ENCODE assay signal across 1 cellular context in the genomic region with DNA sequence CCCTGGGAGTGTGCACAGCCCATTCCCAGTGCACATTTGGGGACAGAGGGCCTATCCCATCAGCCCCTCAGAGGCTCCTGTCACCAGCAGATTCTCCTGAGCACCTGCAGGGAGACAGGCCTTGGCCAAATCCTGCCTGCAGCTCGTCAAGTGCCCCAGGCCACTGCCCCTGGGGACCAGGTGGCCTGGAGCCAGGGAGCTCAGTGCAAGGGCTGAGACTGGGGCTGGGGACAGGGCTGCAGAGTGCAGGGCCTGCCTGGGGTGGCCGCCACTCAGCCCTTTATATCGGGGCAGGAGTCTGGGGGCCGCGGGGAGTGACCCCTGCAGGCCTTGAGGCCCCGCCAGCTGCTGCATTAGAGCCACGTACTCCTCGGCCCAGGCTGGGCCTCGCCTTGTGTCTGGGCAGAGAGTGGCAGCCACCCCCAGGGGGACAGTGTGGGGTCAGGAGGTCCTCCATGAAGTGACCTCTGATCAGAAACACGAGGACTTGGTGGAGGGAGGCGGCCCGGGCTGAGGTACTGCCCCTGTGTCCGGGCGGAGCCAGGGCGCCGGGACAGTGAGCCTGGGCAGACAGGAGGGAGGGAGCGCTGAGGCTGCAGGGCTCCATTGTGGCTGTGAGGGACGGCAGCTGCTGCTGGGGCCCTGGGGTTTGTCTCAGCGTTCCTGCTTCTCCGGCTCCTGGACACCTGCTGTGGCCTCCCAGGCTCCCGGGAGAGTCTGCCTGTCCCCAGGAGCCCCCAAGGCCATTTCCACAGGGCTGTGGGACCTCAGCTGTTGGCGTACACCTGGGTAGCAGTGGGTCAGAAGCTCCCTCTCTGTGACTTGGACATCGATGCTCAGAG.
TF ChIP-seq lines count a peak whose summit lies in the region.

No MANE protein-coding gene starts in this region.

TF ChIP-seq in HepG2, 621 proteins besides CTCF, POLR2A, EP300 and RAD21 (continues in another document):
- TF ChIP-seq, protein P1, sequence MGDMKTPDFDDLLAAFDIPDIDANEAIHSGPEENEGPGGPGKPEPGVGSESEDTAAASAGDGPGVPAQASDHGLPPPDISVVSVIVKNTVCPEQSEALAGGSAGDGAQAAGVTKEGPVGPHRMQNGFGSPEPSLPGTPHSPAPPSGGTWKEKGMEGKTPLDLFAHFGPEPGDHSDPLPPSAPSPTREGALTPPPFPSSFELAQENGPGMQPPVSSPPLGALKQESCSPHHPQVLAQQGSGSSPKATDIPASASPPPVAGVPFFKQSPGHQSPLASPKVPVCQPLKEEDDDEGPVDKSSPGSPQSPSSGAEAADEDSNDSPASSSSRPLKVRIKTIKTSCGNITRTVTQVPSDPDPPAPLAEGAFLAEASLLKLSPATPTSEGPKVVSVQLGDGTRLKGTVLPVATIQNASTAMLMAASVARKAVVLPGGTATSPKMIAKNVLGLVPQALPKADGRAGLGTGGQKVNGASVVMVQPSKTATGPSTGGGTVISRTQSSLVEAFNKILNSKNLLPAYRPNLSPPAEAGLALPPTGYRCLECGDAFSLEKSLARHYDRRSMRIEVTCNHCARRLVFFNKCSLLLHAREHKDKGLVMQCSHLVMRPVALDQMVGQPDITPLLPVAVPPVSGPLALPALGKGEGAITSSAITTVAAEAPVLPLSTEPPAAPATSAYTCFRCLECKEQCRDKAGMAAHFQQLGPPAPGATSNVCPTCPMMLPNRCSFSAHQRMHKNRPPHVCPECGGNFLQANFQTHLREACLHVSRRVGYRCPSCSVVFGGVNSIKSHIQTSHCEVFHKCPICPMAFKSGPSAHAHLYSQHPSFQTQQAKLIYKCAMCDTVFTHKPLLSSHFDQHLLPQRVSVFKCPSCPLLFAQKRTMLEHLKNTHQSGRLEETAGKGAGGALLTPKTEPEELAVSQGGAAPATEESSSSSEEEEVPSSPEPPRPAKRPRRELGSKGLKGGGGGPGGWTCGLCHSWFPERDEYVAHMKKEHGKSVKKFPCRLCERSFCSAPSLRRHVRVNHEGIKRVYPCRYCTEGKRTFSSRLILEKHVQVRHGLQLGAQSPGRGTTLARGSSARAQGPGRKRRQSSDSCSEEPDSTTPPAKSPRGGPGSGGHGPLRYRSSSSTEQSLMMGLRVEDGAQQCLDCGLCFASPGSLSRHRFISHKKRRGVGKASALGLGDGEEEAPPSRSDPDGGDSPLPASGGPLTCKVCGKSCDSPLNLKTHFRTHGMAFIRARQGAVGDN (CRISPR knock-in tag; IDR thresholded peaks at IDR 0.05) = peak; percentile 60
- TF ChIP-seq SAP130 (CRISPR knock-in tag; IDR thresholded peaks at IDR 0.05; ENCODE audit: low read depth) (no peak), ZNF737 (CRISPR knock-in tag; IDR thresholded peaks at IDR 0.05; ENCODE audit: borderline replicate concordance) (no peak), BORCS8-MEF2B (CRISPR knock-in tag; IDR thresholded peaks at IDR 0.05) (0 out of 2 replicates have a peak, but pooled peaks have one; percentile 29), NFE2L1 (CRISPR knock-in tag; IDR thresholded peaks at IDR 0.05; ENCODE audit: borderline replicate concordance) (no peak), ZNF644 (CRISPR knock-in tag; IDR thresholded peaks at IDR 0.05; ENCODE audit: low read depth) (no peak), RFX3 (CRISPR knock-in tag; IDR thresholded peaks at IDR 0.05) (no peak), POLR2AphosphoS2 (IDR thresholded peaks at IDR 0.05; ENCODE audit: low read depth, low read length) (no peak), FIP1L1 (IDR thresholded peaks at IDR 0.05; ENCODE audit: borderline replicate concordance, insufficient read depth, low read depth, low read length) (no peak), TGIF2 (CRISPR knock-in tag; IDR thresholded peaks at IDR 0.05) (no peak), KLF11 (CRISPR knock-in tag; IDR thresholded peaks at IDR 0.05) (no peak), PCBP1 (IDR thresholded peaks at IDR 0.05; ENCODE audit: borderline replicate concordance, low read depth, low read length) (no peak), ZNF383 (CRISPR knock-in tag; IDR thresholded peaks at IDR 0.05; ENCODE audit: borderline replicate concordance) (no peak), ZNF281 (CRISPR knock-in tag; IDR thresholded peaks at IDR 0.05; ENCODE audit: borderline replicate concordance) (no peak), ZNF598 (CRISPR knock-in tag; IDR thresholded peaks at IDR 0.05; ENCODE audit: borderline replicate concordance) (no peak), PHF20 (CRISPR knock-in tag; IDR thresholded peaks at IDR 0.05) (no peak), NR2C2 (CRISPR knock-in tag; IDR thresholded peaks at IDR 0.05; ENCODE audit: borderline replicate concordance) (no peak), SMARCE1 (IDR thresholded peaks at IDR 0.05; ENCODE audit: borderline replicate concordance) (no peak), ZFYVE20 (CRISPR knock-in tag; IDR thresholded peaks at IDR 0.05; ENCODE audit: borderline replicate concordance, low read depth) (no peak), SNAPC2 (CRISPR knock-in tag; IDR thresholded peaks at IDR 0.05) (no peak), TAF1 (CRISPR knock-in tag; IDR thresholded peaks at IDR 0.05) (no peak), SNRNP70 (IDR thresholded peaks at IDR 0.05; ENCODE audit: low read depth, low read length) (no peak), ZSCAN30 (CRISPR knock-in tag; IDR thresholded peaks at IDR 0.05) (no peak), ZNF235 (CRISPR knock-in tag; IDR thresholded peaks at IDR 0.05; ENCODE audit: borderline replicate concordance) (no peak), ZNF724P (CRISPR knock-in tag; IDR thresholded peaks at IDR 0.05; ENCODE audit: borderline replicate concordance) (0 out of 2 replicates have a peak, but pooled peaks have one; percentile 16), ZBTB10 (CRISPR knock-in tag; IDR thresholded peaks at IDR 0.05; ENCODE audit: borderline replicate concordance) (no peak), TCF7L2 (IDR thresholded peaks at IDR 0.05; ENCODE audit: low read depth, low read length) (no peak), PTBP1 (IDR thresholded peaks at IDR 0.05; ENCODE audit: low read depth, low read length, poor library complexity, severe bottlenecking) (peak; percentile 54), ZNF20 (CRISPR knock-in tag; IDR thresholded peaks at IDR 0.05) (no peak), XRCC5 (optimal IDR thresholded peaks at IDR 0.05; ENCODE audit: low read length) (peak; percentile 36), NCOA2 (CRISPR knock-in tag; IDR thresholded peaks at IDR 0.05) (no peak), ZNF607 (CRISPR knock-in tag; IDR thresholded peaks at IDR 0.05; ENCODE audit: borderline replicate concordance) (no peak), MED8 (CRISPR knock-in tag; IDR thresholded peaks at IDR 0.05; ENCODE audit: insufficient replicate concordance) (no peak), ZNF12 (CRISPR knock-in tag; IDR thresholded peaks at IDR 0.05) (no peak), IRF9 (CRISPR knock-in tag; IDR thresholded peaks at IDR 0.05; ENCODE audit: borderline replicate concordance) (no peak)
- TF ChIP-seq, protein P2, sequence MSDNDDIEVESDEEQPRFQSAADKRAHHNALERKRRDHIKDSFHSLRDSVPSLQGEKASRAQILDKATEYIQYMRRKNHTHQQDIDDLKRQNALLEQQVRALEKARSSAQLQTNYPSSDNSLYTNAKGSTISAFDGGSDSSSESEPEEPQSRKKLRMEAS (IDR thresholded peaks at IDR 0.05) = no peak
- TF ChIP-seq, protein P3, sequence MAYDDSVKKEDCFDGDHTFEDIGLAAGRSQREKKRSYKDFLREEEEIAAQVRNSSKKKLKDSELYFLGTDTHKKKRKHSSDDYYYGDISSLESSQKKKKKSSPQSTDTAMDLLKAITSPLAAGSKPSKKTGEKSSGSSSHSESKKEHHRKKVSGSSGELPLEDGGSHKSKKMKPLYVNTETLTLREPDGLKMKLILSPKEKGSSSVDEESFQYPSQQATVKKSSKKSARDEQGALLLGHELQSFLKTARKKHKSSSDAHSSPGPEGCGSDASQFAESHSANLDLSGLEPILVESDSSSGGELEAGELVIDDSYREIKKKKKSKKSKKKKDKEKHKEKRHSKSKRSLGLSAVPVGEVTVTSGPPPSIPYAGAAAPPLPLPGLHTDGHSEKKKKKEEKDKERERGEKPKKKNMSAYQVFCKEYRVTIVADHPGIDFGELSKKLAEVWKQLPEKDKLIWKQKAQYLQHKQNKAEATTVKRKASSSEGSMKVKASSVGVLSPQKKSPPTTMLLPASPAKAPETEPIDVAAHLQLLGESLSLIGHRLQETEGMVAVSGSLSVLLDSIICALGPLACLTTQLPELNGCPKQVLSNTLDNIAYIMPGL (CRISPR knock-in tag; IDR thresholded peaks at IDR 0.05; ENCODE audit: borderline replicate concordance in 1 of 2, low read depth in 1 of 2) = no peak
- TF ChIP-seq, protein P4, sequence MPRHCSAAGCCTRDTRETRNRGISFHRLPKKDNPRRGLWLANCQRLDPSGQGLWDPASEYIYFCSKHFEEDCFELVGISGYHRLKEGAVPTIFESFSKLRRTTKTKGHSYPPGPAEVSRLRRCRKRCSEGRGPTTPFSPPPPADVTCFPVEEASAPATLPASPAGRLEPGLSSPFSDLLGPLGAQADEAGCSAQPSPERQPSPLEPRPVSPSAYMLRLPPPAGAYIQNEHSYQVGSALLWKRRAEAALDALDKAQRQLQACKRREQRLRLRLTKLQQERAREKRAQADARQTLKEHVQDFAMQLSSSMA (CRISPR knock-in tag; IDR thresholded peaks at IDR 0.05) = no peak
- TF ChIP-seq, protein P5, sequence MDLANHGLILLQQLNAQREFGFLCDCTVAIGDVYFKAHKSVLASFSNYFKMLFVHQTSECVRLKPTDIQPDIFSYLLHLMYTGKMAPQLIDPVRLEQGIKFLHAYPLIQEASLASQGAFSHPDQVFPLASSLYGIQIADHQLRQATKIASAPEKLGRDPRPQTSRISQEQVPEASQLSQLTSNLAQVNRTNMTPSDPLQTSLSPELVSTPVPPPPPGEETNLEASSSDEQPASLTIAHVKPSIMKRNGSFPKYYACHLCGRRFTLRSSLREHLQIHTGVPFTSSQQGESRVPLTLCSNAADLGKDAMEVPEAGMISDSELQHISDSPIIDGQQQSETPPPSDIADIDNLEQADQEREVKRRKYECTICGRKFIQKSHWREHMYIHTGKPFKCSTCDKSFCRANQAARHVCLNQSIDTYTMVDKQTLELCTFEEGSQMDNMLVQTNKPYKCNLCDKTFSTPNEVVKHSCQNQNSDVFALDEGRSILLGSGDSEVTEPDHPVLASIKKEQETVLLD (CRISPR knock-in tag; IDR thresholded peaks at IDR 0.05; ENCODE audit: low read depth) = no peak
- TF ChIP-seq, protein P6, sequence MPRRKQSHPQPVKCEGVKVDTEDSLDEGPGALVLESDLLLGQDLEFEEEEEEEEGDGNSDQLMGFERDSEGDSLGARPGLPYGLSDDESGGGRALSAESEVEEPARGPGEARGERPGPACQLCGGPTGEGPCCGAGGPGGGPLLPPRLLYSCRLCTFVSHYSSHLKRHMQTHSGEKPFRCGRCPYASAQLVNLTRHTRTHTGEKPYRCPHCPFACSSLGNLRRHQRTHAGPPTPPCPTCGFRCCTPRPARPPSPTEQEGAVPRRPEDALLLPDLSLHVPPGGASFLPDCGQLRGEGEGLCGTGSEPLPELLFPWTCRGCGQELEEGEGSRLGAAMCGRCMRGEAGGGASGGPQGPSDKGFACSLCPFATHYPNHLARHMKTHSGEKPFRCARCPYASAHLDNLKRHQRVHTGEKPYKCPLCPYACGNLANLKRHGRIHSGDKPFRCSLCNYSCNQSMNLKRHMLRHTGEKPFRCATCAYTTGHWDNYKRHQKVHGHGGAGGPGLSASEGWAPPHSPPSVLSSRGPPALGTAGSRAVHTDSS (CRISPR knock-in tag; conservative IDR thresholded peaks at IDR 0.05) = no peak
